In the genomic region with DNA sequence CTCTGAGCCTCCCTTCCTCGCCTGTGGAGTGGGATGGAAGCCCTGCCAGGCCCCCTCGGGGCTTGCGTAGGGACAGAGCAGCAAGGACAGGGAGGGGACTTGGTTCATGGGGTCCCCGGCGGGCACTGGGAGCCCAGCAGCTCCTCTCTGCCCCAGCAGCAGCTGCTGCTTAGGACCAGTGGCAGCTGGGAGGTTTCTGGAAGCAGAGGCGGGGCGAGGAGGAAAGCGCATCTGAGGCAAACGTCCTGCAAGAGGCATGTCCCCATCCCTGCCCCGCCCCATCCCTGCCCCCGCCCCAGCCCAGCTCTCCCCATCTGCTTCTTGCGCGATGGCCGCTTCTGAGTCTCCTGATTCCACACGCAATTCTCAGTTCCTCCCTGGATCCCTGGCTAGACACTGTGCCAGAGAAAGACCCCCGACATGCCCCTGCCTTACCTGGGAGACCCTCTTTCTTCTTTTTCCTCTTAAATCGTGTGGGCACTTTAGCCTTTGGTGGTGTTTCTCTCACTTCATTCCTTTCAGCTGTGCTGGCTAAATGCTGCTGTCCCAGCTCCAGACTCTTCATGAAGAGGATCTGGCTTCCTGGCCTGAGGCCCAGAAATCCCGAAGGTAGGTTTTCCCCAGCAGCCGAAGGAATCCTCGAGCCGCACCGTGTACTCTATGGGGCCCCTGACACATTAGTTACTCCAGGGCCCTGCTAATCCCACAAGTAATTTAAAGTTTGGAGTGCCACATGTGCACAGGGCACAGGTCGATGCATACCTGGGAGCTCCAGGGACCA, we compare ENCODE assay signal across 1 cellular context.
TF ChIP-seq lines count a peak whose summit lies in the region.

No MANE protein-coding gene starts in this region.

TF ChIP-seq in WTC11, 78 proteins besides CTCF, POLR2A, EP300 and RAD21 (continued from another document):
- TF ChIP-seq ARID4B (CRISPR knock-in tag; IDR thresholded peaks at IDR 0.05; ENCODE audit: borderline replicate concordance) (no peak), ZNF671 (CRISPR knock-in tag; IDR thresholded peaks at IDR 0.05) (no peak), RORB (CRISPR knock-in tag; IDR thresholded peaks at IDR 0.05) (no peak), E2F5 (CRISPR knock-in tag; IDR thresholded peaks at IDR 0.05) (no peak), NR1H2 (CRISPR knock-in tag; IDR thresholded peaks at IDR 0.05) (no peak)
- TF ChIP-seq, protein P1, sequence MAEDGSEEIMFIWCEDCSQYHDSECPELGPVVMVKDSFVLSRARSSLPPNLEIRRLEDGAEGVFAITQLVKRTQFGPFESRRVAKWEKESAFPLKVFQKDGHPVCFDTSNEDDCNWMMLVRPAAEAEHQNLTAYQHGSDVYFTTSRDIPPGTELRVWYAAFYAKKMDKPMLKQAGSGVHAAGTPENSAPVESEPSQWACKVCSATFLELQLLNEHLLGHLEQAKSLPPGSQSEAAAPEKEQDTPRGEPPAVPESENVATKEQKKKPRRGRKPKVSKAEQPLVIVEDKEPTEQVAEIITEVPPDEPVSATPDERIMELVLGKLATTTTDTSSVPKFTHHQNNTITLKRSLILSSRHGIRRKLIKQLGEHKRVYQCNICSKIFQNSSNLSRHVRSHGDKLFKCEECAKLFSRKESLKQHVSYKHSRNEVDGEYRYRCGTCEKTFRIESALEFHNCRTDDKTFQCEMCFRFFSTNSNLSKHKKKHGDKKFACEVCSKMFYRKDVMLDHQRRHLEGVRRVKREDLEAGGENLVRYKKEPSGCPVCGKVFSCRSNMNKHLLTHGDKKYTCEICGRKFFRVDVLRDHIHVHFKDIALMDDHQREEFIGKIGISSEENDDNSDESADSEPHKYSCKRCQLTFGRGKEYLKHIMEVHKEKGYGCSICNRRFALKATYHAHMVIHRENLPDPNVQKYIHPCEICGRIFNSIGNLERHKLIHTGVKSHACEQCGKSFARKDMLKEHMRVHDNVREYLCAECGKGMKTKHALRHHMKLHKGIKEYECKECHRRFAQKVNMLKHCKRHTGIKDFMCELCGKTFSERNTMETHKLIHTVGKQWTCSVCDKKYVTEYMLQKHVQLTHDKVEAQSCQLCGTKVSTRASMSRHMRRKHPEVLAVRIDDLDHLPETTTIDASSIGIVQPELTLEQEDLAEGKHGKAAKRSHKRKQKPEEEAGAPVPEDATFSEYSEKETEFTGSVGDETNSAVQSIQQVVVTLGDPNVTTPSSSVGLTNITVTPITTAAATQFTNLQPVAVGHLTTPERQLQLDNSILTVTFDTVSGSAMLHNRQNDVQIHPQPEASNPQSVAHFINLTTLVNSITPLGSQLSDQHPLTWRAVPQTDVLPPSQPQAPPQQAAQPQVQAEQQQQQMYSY (CRISPR knock-in tag; IDR thresholded peaks at IDR 0.05): no peak
- TF ChIP-seq, protein P2, sequence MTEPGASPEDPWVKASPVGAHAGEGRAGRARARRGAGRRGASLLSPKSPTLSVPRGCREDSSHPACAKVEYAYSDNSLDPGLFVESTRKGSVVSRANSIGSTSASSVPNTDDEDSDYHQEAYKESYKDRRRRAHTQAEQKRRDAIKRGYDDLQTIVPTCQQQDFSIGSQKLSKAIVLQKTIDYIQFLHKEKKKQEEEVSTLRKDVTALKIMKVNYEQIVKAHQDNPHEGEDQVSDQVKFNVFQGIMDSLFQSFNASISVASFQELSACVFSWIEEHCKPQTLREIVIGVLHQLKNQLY (CRISPR knock-in tag; IDR thresholded peaks at IDR 0.05): no peak
- TF ChIP-seq, protein P3, sequence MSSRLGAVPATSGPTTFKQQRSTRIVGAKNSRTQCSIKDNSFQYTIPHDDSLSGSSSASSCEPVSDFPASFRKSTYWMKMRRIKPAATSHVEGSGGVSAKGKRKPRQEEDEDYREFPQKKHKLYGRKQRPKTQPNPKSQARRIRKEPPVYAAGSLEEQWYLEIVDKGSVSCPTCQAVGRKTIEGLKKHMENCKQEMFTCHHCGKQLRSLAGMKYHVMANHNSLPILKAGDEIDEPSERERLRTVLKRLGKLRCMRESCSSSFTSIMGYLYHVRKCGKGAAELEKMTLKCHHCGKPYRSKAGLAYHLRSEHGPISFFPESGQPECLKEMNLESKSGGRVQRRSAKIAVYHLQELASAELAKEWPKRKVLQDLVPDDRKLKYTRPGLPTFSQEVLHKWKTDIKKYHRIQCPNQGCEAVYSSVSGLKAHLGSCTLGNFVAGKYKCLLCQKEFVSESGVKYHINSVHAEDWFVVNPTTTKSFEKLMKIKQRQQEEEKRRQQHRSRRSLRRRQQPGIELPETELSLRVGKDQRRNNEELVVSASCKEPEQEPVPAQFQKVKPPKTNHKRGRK (CRISPR knock-in tag; IDR thresholded peaks at IDR 0.05; ENCODE audit: borderline replicate concordance): no peak
